In genomic region chr20:11270566-11270965, GRCh38 we compare ENCODE assay signal across 1 cellular context.
TF ChIP-seq lines count a peak whose summit lies in the region.

No MANE protein-coding gene starts in this region.

TF ChIP-seq in WTC11, 78 proteins besides CTCF, POLR2A, EP300 and RAD21 (continued from another document):
- TF ChIP-seq ZNF281 (CRISPR knock-in tag; IDR thresholded peaks at IDR 0.05), result no peak
- TF ChIP-seq RELA (CRISPR knock-in tag; IDR thresholded peaks at IDR 0.05; ENCODE audit: borderline replicate concordance), result no peak
